ENCODE assay signal across 20 cellular contexts in genomic region chr13:103965506-103966243, GRCh38.
"Had no signal": no experiment of that assay in that cellular context is flagged by ENCODE, and none has a peak within 500 bp of the region (broad histone marks: within the 10 kb centered on the region; RNA-seq: fewer than 3 reads in every experiment).

No MANE protein-coding gene starts in this region.

- H3K36me3 ChIP-seq: ascending aorta, esophagus squamous epithelium, right atrium auricular region, tibial nerve, uterus had no signal

- H3K27ac ChIP-seq: ascending aorta, esophagus squamous epithelium, right atrium auricular region, skin epidermis, tibial nerve, uterus had no signal

- H3K4me3 ChIP-seq: ascending aorta, esophagus squamous epithelium, lung, right atrium auricular region, skin epidermis, tibial nerve, uterus had no signal

- ATAC-seq: left lobe of liver, T-cell had no signal

- FAIRE-seq: bronchial epithelial cell had no signal

- H3K4me1 ChIP-seq: ascending aorta, esophagus squamous epithelium, right atrium auricular region, uterus had no signal

- H3K9me3 ChIP-seq: ascending aorta, esophagus squamous epithelium, right atrium auricular region, tibial nerve, uterus had no signal

- DNase-seq: activated CD4-positive, alpha-beta T cell treated with anti-CD3 and anti-CD28 coated beads, Interleukin-2, amount 50 U/mL, for 4 hours; activated CD4-positive, CD25-positive, alpha-beta regulatory T cell treated with anti-CD3 and anti-CD28 coated beads, Interleukin-2, amount 50 U/mL, for 72 hours; activated gamma-delta T cell; effector CD8-positive, alpha-beta T cell; esophagus squamous epithelium; foreskin fibroblast; hypothalamus; islet precursor cell; midbrain; nephron progenitor cell; occipital lobe; T-cell; uterus had no signal

- H3K27me3 ChIP-seq: ascending aorta, esophagus squamous epithelium, right atrium auricular region, tibial nerve, uterus had no signal
